ENCODE assay signal across 12 cellular contexts in genomic region chr11:17798716-17799115, GRCh38.
"Had no signal": no experiment of that assay in that cellular context is flagged by ENCODE, and none has a peak within 500 bp of the region (broad histone marks: within the 10 kb centered on the region; RNA-seq: fewer than 3 reads in every experiment).

No MANE protein-coding gene starts in this region.

- H3K36me3 ChIP-seq: brain microvascular endothelial cell, sigmoid colon, thyroid gland, uterus had no signal

- H3K4me3 ChIP-seq: lung, sigmoid colon, thyroid gland, uterus had no signal

- H3K4me1 ChIP-seq: thyroid gland, uterus had no signal

- H3K27me3 ChIP-seq: brain microvascular endothelial cell, sigmoid colon, thyroid gland, uterus had no signal

- H3K9me3 ChIP-seq: sigmoid colon, thyroid gland, uterus had no signal

- ATAC-seq: activated CD8-positive, alpha-beta T cell treated with anti-CD3 and anti-CD28 coated beads for 36 hours; stimulated activated effector memory CD8-positive, alpha-beta T cell treated with anti-CD3 and anti-CD28 coated beads, Interleukin-12 subunit alpha, Interleukin-12 subunit beta, amount 100 ng/mL, for 72 hours had no signal

- DNase-seq: activated B cell treated with CpG ODN at 0.5 μM for 24 hours; activated CD4-positive, alpha-beta T cell treated with anti-CD3 and anti-CD28 coated beads for 48 hours; activated CD8-positive, alpha-beta T cell treated with anti-CD3 and anti-CD28 coated beads for 36 hours; activated naive CD8-positive, alpha-beta T cell treated with anti-CD3 and anti-CD28 coated beads for 36 hours; activated T-cell treated with anti-CD3 and anti-CD28 coated beads, Interleukin-2, amount 50 U/mL, for 48 hours; brain microvascular endothelial cell; sigmoid colon; T-helper 2 cell; thyroid gland; uterus had no signal

- H3K27ac ChIP-seq: brain microvascular endothelial cell, thyroid gland, uterus had no signal
